ENCODE assay signal across 31 cellular contexts in genomic region chr2:121862286-121862685, GRCh38.
DNase-seq lines count a peak whose midpoint lies in the region; ATAC-seq, FAIRE-seq and TF ChIP-seq lines count a peak whose summit lies in the region.
"Had no signal": no experiment of that assay in that cellular context is flagged by ENCODE, and none has a peak within 500 bp of the region (broad histone marks: within the 10 kb centered on the region; RNA-seq: fewer than 3 reads in every experiment).

No MANE protein-coding gene starts in this region.

- H3K27ac Mint-ChIP-seq in osteocyte (ENCODE audit: unreplicated experiment), result no peak overlapping the region
- H3K27ac Mint-ChIP-seq: B cell; CD14-positive monocyte; CD4-positive, alpha-beta memory T cell; CD4-positive, alpha-beta T cell; CD4-positive, CD25-positive, alpha-beta regulatory T cell; CD8-positive, alpha-beta memory T cell; CD8-positive, alpha-beta T cell had no signal

- no peaks in the 10 kb centered on the region for H3K36me3 Mint-ChIP-seq in osteocyte (ENCODE audit: unreplicated experiment)
- H3K36me3 Mint-ChIP-seq: CD14-positive monocyte; CD4-positive, alpha-beta memory T cell; CD4-positive, CD25-positive, alpha-beta regulatory T cell; CD8-positive, alpha-beta memory T cell; CD8-positive, alpha-beta T cell had no signal

- H3K4me1 Mint-ChIP-seq in osteocyte (ENCODE audit: unreplicated experiment), result no peaks in the 10 kb centered on the region
- H3K4me1 Mint-ChIP-seq: B cell; CD14-positive monocyte; CD4-positive, alpha-beta memory T cell; CD4-positive, CD25-positive, alpha-beta regulatory T cell; CD8-positive, alpha-beta memory T cell had no signal

- no peak for ATAC-seq in omental fat pad (ENCODE audit: low FRiP score)
- ATAC-seq: A549; CD8-positive, alpha-beta T cell had no signal

- no peaks in the 10 kb centered on the region for H3K9me3 Mint-ChIP-seq in osteocyte (ENCODE audit: unreplicated experiment)
- H3K9me3 Mint-ChIP-seq: CD4-positive, alpha-beta T cell had no signal

- peak; percentile 56 for DNase-seq in HT1080 (ENCODE audit: low read depth)
- peak; percentile 15 for DNase-seq in kidney tubule cell (ENCODE audit: low spot score)
- peak; percentile 65 for DNase-seq in osteocyte (ENCODE audit: extremely low spot score, unreplicated experiment)
- DNase-seq in HTR-8/SVneo (ENCODE audit: insufficient read length, low spot score), result no peak
- DNase-seq in NCI-H2171 treated with DMSO at 0.1 percent for 48 hours (lab: John Stamatoyannopoulos, UW), result no peak
- DNase-seq in omental fat pad (ENCODE audit: low spot score), result no peak
- DNase-seq: 8988T; ACHN; AML-193; BE2C; C1 segment of cervical spinal cord; Caco-2; Calu3; CD4-positive, alpha-beta memory T cell; CD4-positive, alpha-beta T cell; CD4-positive, CD25-positive, alpha-beta regulatory T cell; CD8-positive, alpha-beta memory T cell; CD8-positive, alpha-beta T cell; COR-L47; DMS 273 treated with DMSO at 0.1 percent for 48 hours; DMS153; DMS53; DMS79; DMS79 treated with DMSO at 0.1 percent for 48 hours; DND-41; EL had no signal

- peaks cover 5% of the 10 kb centered on the region for H3K27me3 Mint-ChIP-seq in osteocyte (ENCODE audit: unreplicated experiment)

- TF ChIP-seq CTCF in osteocyte (IDR thresholded peaks at IDR 0.05) (no peak), omental fat pad (IDR thresholded peaks at IDR 0.05) (no peak)

- no peak overlapping the region for H3K4me3 Mint-ChIP-seq in osteocyte (ENCODE audit: unreplicated experiment)
- H3K4me3 Mint-ChIP-seq: B cell; CD14-positive monocyte; CD4-positive, alpha-beta memory T cell; CD4-positive, alpha-beta T cell; CD4-positive, CD25-positive, alpha-beta regulatory T cell; CD8-positive, alpha-beta memory T cell; CD8-positive, alpha-beta T cell had no signal

- FAIRE-seq in HTR-8/SVneo (lab: Jason Lieb, UNC), result no peak
- FAIRE-seq: A204.1, A549, D721Med had no signal

Comparison
In these comparisons a context has a peak if more than half of its experiments do, and no peak if none do; other contexts are left out.
1. DNase-seq: peak in HT1080 (single experiment), kidney tubule cell (single experiment) and osteocyte (single experiment); none in HTR-8/SVneo (single experiment), NCI-H2171 treated with DMSO at 0.1 percent for 48 hours (single experiment) and omental fat pad (single experiment).